In the genomic region with DNA sequence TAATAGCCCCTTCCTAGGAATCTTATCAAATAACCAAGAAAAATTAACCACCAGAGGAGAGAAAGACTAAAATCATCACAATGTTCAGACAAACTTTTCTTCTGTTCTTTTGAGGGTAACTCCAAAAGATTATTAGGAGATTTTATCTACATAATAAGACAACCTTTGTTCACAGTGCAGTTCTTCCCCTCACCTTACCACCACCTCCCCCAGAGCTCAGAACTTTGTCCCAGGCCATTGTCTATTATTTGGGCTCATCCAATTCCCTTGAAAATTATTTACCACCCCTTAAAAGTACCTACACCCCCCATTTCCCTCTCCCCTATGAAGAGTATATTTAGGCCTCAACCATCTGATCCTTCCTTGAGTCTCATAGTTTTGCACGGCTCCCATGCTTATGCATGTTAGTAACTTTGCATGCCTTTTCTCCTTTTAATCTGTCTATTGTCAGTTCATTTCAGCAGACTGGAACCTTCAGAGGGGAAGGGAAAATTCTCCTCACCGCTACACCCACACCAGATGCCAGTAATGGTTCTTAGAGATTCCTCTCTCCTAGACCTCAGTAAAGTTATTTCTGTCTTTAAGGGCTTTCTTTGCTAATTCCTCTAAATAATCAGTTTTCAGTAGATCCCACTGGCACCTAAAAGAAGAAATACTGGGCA, we compare ENCODE assay signal across 13 cellular contexts.
"Had no signal": no experiment of that assay in that cellular context is flagged by ENCODE, and none has a peak within 500 bp of the region (broad histone marks: within the 10 kb centered on the region; RNA-seq: fewer than 3 reads in every experiment).

No MANE protein-coding gene starts in this region.

- H3K4me3 ChIP-seq: adrenal gland, psoas muscle had no signal

- H3K27ac ChIP-seq: psoas muscle had no signal

- DNase-seq: activated CD4-positive, alpha-beta T cell treated with anti-CD3 and anti-CD28 coated beads, Interleukin-2, amount 50 U/mL, for 1 hour; activated naive CD4-positive, alpha-beta T cell treated with anti-CD3 and anti-CD28 coated beads, Interleukin-2, amount 50 U/mL, for 16 hours; activated T-cell treated with anti-CD3 and anti-CD28 coated beads for 4 hours; central memory CD4-positive, alpha-beta T cell; erythroblast; midbrain; naive B cell; occipital lobe; psoas muscle; stimulated activated CD4-positive, alpha-beta T cell treated with anti-CD3 and anti-CD28 coated beads, Interleukin-12 subunit alpha, Interleukin-12 subunit beta, amount 100 ng/mL, for 4 hours; stimulated activated naive CD4-positive, alpha-beta T cell; T-helper 2 cell had no signal

- ATAC-seq: psoas muscle had no signal

- H3K4me1 ChIP-seq: psoas muscle had no signal

- H3K27me3 ChIP-seq: adrenal gland had no signal

- H3K36me3 ChIP-seq: adrenal gland had no signal

- H3K9me3 ChIP-seq: adrenal gland, psoas muscle had no signal
